8 cellular contexts compared by ENCODE assay signal in genomic region chr14:63852271-63852816, GRCh38. TPM values are rescaled to one million over a fixed set of nuclear protein-coding genes. Genes with fewer than 3 reads are reported as not detected.
A peak's percentile ranks its signal among the peaks of the same experiment; 100 is the strongest.
DNase-seq lines count a peak whose midpoint lies in the region; ATAC-seq lines count a peak whose summit lies in the region.

No MANE protein-coding gene starts in this region.

- CTCF ChIA-PET in activated CD4-positive, alpha-beta memory T cell treated with anti-CD3 and anti-CD28 coated beads for 36 hours (lab: Charles Lee) = interaction anchor here (0.6 to 1.6 kb wide), 10 partner anchors 23 to 447 kb away, joined by 3 to 4 read pairs (median 3); no protein-coding TSS in a partner anchor

- H3K27ac Mint-ChIP-seq in activated CD4-positive, alpha-beta memory T cell treated with anti-CD3 and anti-CD28 coated beads for 36 hours = no peak overlapping the region
- H3K27ac Mint-ChIP-seq in stimulated activated memory B cell treated with anti-CD40 and anti-IgM and Interleukin-4, amounts not matched to agents 10 μg/mL and 1 μg/mL and 100 μg/mL, for 72 hours = peak overlapping the region; percentile 77

- no peaks in the 10 kb centered on the region for H3K9me3 Mint-ChIP-seq in activated CD4-positive, alpha-beta memory T cell treated with anti-CD3 and anti-CD28 coated beads for 36 hours
- H3K9me3 Mint-ChIP-seq in stimulated activated memory B cell treated with anti-CD40 and anti-IgM and Interleukin-4, amounts not matched to agents 10 μg/mL and 1 μg/mL and 100 μg/mL, for 72 hours = no peaks in the 10 kb centered on the region

- peak; percentile 4 for ATAC-seq in HG03565 (IDR thresholded peaks at IDR 0.05; ENCODE audit: unreplicated experiment)
- no peak for ATAC-seq in stimulated activated memory B cell treated with anti-CD40 and anti-IgM and Interleukin-4, amounts not matched to agents 10 μg/mL and 1 μg/mL and 100 μg/mL, for 72 hours
- no peak for ATAC-seq in HG03521 (IDR thresholded peaks at IDR 0.05; ENCODE audit: unreplicated experiment)
- ATAC-seq in HG03571 (IDR thresholded peaks at IDR 0.05; ENCODE audit: unreplicated experiment) = no peak

- H3K4me1 Mint-ChIP-seq in activated CD4-positive, alpha-beta memory T cell treated with anti-CD3 and anti-CD28 coated beads for 36 hours (ENCODE audit: low read depth) = peaks cover 34% of the 10 kb centered on the region
- peaks cover 10% of the 10 kb centered on the region for H3K4me1 Mint-ChIP-seq in stimulated activated memory B cell treated with anti-CD40 and anti-IgM and Interleukin-4, amounts not matched to agents 10 μg/mL and 1 μg/mL and 100 μg/mL, for 72 hours

- H3K9me3 ChIP-seq in iPS DF 6.9 (ENCODE audit: control insufficient read depth, insufficient read depth, low read length) = no peaks in the 10 kb centered on the region

- H3K27me3 ChIP-seq in iPS DF 6.9 (ENCODE audit: control insufficient read depth, insufficient read depth, low read length) = no peaks in the 10 kb centered on the region

- H3K27me3 Mint-ChIP-seq in activated CD4-positive, alpha-beta memory T cell treated with anti-CD3 and anti-CD28 coated beads for 36 hours = no peaks in the 10 kb centered on the region
- H3K27me3 Mint-ChIP-seq in stimulated activated memory B cell treated with anti-CD40 and anti-IgM and Interleukin-4, amounts not matched to agents 10 μg/mL and 1 μg/mL and 100 μg/mL, for 72 hours = no peaks in the 10 kb centered on the region

- intact Hi-C loops in activated CD4-positive, alpha-beta memory T cell treated with anti-CD3 and anti-CD28 coated beads for 36 hours (cut with micrococcal nuclease) = loop anchor here (2.0 to 10.0 kb wide), 7 partner anchors 16 to 442 kb away; partner anchors contain the start of genes ESR2, PPP2R5E, SGPP1 and WDR89

- H3K27ac ChIP-seq in iPS DF 6.9 (ENCODE audit: low read length) = no peak overlapping the region

- peaks cover 1% of the 10 kb centered on the region; the same call in 1 of the 2 replicates for H3K4me1 ChIP-seq in iPS DF 6.9 (ENCODE audit: control insufficient read depth, insufficient read depth, low read length)

- no CpG with 5 or more reads among the region's 18 CpGs for WGBS in iPS DF 6.9 (ENCODE audit: insufficient coverage, insufficient read length)

- H3K4me3 ChIP-seq in iPS DF 6.9 (ENCODE audit: low read length) = peak overlapping the region; percentile 90; the same call in 1 of the 2 replicates

- POLR2A ChIA-PET in activated CD4-positive, alpha-beta memory T cell treated with anti-CD3 and anti-CD28 coated beads for 36 hours (lab: Charles Lee) = interaction anchor here (1.0 to 1.6 kb wide), 5 partner anchors 11 to 59 kb away, joined by 3 to 11 read pairs (median 4); no protein-coding TSS in a partner anchor

- H3K36me3 ChIP-seq in iPS DF 6.9 (ENCODE audit: control insufficient read depth, insufficient read depth, low read length) = no peaks in the 10 kb centered on the region

- no peaks in the 10 kb centered on the region for H3K36me3 Mint-ChIP-seq in activated CD4-positive, alpha-beta memory T cell treated with anti-CD3 and anti-CD28 coated beads for 36 hours
- no peaks in the 10 kb centered on the region for H3K36me3 Mint-ChIP-seq in stimulated activated memory B cell treated with anti-CD40 and anti-IgM and Interleukin-4, amounts not matched to agents 10 μg/mL and 1 μg/mL and 100 μg/mL, for 72 hours

- DNase-seq in NCI-H526 (lab: John Stamatoyannopoulos, UW) = peak; percentile 40 to 62
- no peak for DNase-seq in NCI-H526 treated with DMSO at 0.1 percent for 48 hours (lab: John Stamatoyannopoulos, UW)
- peak; percentile 14 for DNase-seq in activated CD4-positive, alpha-beta memory T cell treated with anti-CD3 and anti-CD28 coated beads for 36 hours
- no peak for DNase-seq in iPS DF 6.9 (ENCODE audit: low read depth, low spot score)

- peak overlapping the region; percentile 89 for H3K4me3 Mint-ChIP-seq in activated CD4-positive, alpha-beta memory T cell treated with anti-CD3 and anti-CD28 coated beads for 36 hours
- peak overlapping the region; percentile 93 for H3K4me3 Mint-ChIP-seq in stimulated activated memory B cell treated with anti-CD40 and anti-IgM and Interleukin-4, amounts not matched to agents 10 μg/mL and 1 μg/mL and 100 μg/mL, for 72 hours

RNA-seq across cellular contexts. Expression of gene SYNE2, which starts 0.5 kb away (rescaled TPM):
- 10 to 100 TPM; 27.6 to 27.7 TPM for total RNA-seq in activated CD4-positive, alpha-beta memory T cell treated with anti-CD3 and anti-CD28 coated beads for 36 hours

Comparison
In these comparisons a context has a peak if more than half of its experiments do, and no peak if none do; other contexts are left out.
1. DNase-seq: peak in NCI-H526 (2 of 2) and activated CD4-positive, alpha-beta memory T cell treated with anti-CD3 and anti-CD28 coated beads for 36 hours (single experiment); none in NCI-H526 treated with DMSO at 0.1 percent for 48 hours (single experiment) and iPS DF 6.9 (single experiment).